In the genomic region with DNA sequence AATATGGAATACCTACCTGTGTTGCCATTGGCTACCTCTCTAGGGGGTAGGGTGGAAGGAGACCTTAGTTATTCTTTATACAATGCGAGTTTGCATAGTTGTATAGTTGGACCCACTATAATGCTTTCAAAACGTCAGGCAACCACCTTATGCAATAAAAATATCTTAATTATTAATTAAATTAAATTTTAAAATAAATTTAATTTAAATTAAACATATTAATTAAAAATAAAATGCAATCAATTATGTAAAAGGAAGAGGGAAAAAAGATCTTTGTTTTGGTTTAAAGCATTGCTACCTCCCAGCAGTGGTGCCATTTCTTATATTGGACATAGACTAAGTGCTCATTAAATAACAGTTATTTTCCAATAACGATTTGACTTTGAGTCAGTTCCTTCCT, we compare ENCODE assay signal across 8 cellular contexts.
"Had no signal": no experiment of that assay in that cellular context is flagged by ENCODE, and none has a peak within 500 bp of the region (broad histone marks: within the 10 kb centered on the region; RNA-seq: fewer than 3 reads in every experiment).

No MANE protein-coding gene starts in this region.

- DNase-seq: GDM1, GF-D8 had no signal

- ATAC-seq: GM12878 had no signal

- FAIRE-seq: G401.6, GM12878, GM12891, GM12892, GM18507, GM19239 had no signal

- H3K4me3 ChIP-seq: GM12878 had no signal
